13 cellular contexts compared by ENCODE assay signal in genomic region chr1:184379111-184379752, GRCh38. TPM values are rescaled to one million over a fixed set of nuclear protein-coding genes. Genes with fewer than 3 reads are reported as not detected.
DNase-seq lines count a peak whose midpoint lies in the region; ATAC-seq, FAIRE-seq and TF ChIP-seq lines count a peak whose summit lies in the region.
"Had no signal": no experiment of that assay in that cellular context is flagged by ENCODE, and none has a peak within 500 bp of the region (broad histone marks: within the 10 kb centered on the region; RNA-seq: fewer than 3 reads in every experiment).

No MANE protein-coding gene starts in this region.

- H3K4me3 ChIP-seq in K562: no peak overlapping the region
- no peak overlapping the region for H3K4me3 ChIP-seq in smooth muscle cell
- H3K4me3 ChIP-seq: coronary artery, upper lobe of left lung had no signal

- no peak overlapping the region for H2AFZ ChIP-seq in K562 (ENCODE audit: low read depth, low read length)
- H2AFZ ChIP-seq in smooth muscle cell (ENCODE audit: low read depth): no peak overlapping the region

- CTCF ChIA-PET in K562 (lab: Yijun Ruan, JAX; ENCODE audit: low intra/inter-chr PET ratio): no interaction called here

- no peak overlapping the region for H3K4me3 Mint-ChIP-seq in stimulated activated naive CD8-positive, alpha-beta T cell treated with anti-CD3 and anti-CD28 coated beads, Interleukin-15, amount 100 ng/mL, for 72 hours
- H3K4me3 Mint-ChIP-seq: activated CD4-positive, alpha-beta memory T cell treated with anti-CD3 and anti-CD28 coated beads, Interleukin-2, amount 10 ng/mL, durations not matched to agents 7 days and 5 days; activated naive CD4-positive, alpha-beta T cell treated with anti-CD3 and anti-CD28 coated beads for 36 hours had no signal

- no peak for TF ChIP-seq RAD21 in K562 (CRISPR knock-in tag; conservative IDR thresholded peaks at IDR 0.05 in 1 of 2, IDR thresholded peaks at IDR 0.05 in 1 of 2)

- H3K4me1 ChIP-seq in K562 (replicated peaks in 1 of 2; ENCODE audit: control insufficient read depth in 2 of 2, insufficient read depth in 2 of 2, low read length in 2 of 2) (no peaks in the 10 kb centered on the region), smooth muscle cell (ENCODE audit: low read depth) (peaks cover 3% of the 10 kb centered on the region)

- no peak overlapping the region for H3K27ac ChIP-seq in K562 (ENCODE audit: extremely low read depth, low read depth, low read length)
- H3K27ac ChIP-seq in smooth muscle cell (ENCODE audit: low read depth): no peak overlapping the region
- H3K27ac ChIP-seq: coronary artery, upper lobe of left lung had no signal

- no peaks in the 10 kb centered on the region for H3K36me3 ChIP-seq in K562 (ENCODE audit: control insufficient read depth, insufficient read depth, low read length)
- no peaks in the 10 kb centered on the region for H3K36me3 ChIP-seq in smooth muscle cell (ENCODE audit: low read depth)
- H3K36me3 ChIP-seq: upper lobe of left lung had no signal

- intact Hi-C loops in K562 (cut with micrococcal nuclease): loop anchor here (10.0 kb wide), 1 partner anchor 286 kb away; no protein-coding TSS in a partner anchor

- H3K27me3 Mint-ChIP-seq in stimulated activated naive CD8-positive, alpha-beta T cell treated with anti-CD3 and anti-CD28 coated beads, Interleukin-15, amount 100 ng/mL, for 72 hours: peaks cover 55% of the 10 kb centered on the region

- no peak overlapping the region for H3K27ac Mint-ChIP-seq in stimulated activated naive CD8-positive, alpha-beta T cell treated with anti-CD3 and anti-CD28 coated beads, Interleukin-15, amount 100 ng/mL, for 72 hours
- H3K27ac Mint-ChIP-seq: activated CD4-positive, alpha-beta memory T cell treated with anti-CD3 and anti-CD28 coated beads, Interleukin-2, amount 10 ng/mL, durations not matched to agents 7 days and 5 days; activated naive CD4-positive, alpha-beta T cell treated with anti-CD3 and anti-CD28 coated beads for 36 hours had no signal

- 1% methylated on average over 6 of the region's 6 CpGs for WGBS in K562 (ENCODE audit: insufficient coverage, low coverage, missing lambda C conversion rate)
- 61% methylated on average over 6 of the region's 6 CpGs for WGBS in smooth muscle cell (ENCODE audit: low lambda C conversion rate)

- no peak for TF ChIP-seq EP300 in K562 (IDR thresholded peaks at IDR 0.05; ENCODE audit: low read length)

- H3K4me1 Mint-ChIP-seq in stimulated activated naive CD8-positive, alpha-beta T cell treated with anti-CD3 and anti-CD28 coated beads, Interleukin-15, amount 100 ng/mL, for 72 hours: no peaks in the 10 kb centered on the region

- H3F3A ChIP-seq in smooth muscle cell (ENCODE audit: low read depth): no peaks in the 10 kb centered on the region

- H3K9me3 Mint-ChIP-seq in stimulated activated naive CD8-positive, alpha-beta T cell treated with anti-CD3 and anti-CD28 coated beads, Interleukin-15, amount 100 ng/mL, for 72 hours: no peaks in the 10 kb centered on the region
- H3K9me3 Mint-ChIP-seq: activated CD4-positive, alpha-beta memory T cell treated with anti-CD3 and anti-CD28 coated beads, Interleukin-2, amount 10 ng/mL, durations not matched to agents 7 days and 5 days; activated naive CD4-positive, alpha-beta T cell treated with anti-CD3 and anti-CD28 coated beads for 36 hours had no signal

- no peaks in the 10 kb centered on the region for H3K79me2 ChIP-seq in K562 (ENCODE audit: control insufficient read depth, insufficient read depth, low read length)
- no peaks in the 10 kb centered on the region for H3K79me2 ChIP-seq in smooth muscle cell (ENCODE audit: low read depth)

- FAIRE-seq in K562 (lab: Jason Lieb, UNC): no peak

- TF ChIP-seq POLR2A in K562 (conservative IDR thresholded peaks at IDR 0.05): no peak

- H3K4me2 ChIP-seq in K562 (ENCODE audit: insufficient read depth, low read length): no peak overlapping the region
- H3K4me2 ChIP-seq in smooth muscle cell: no peak overlapping the region

- peak; percentile 51; the same call in 2 of the 3 replicates for ATAC-seq in K562
- no peak for ATAC-seq in stimulated activated naive CD8-positive, alpha-beta T cell treated with anti-CD3 and anti-CD28 coated beads, Interleukin-15, amount 100 ng/mL, for 72 hours

- H3K9me3 ChIP-seq in K562 (replicated peaks; ENCODE audit: control insufficient read depth, insufficient read depth, low read depth, low read length): no peaks in the 10 kb centered on the region
- H3K9me3 ChIP-seq in smooth muscle cell (replicated peaks; ENCODE audit: low read depth): no peaks in the 10 kb centered on the region
- H3K9me3 ChIP-seq: upper lobe of left lung had no signal

- no peaks in the 10 kb centered on the region for H3K9me1 ChIP-seq in K562 (ENCODE audit: control insufficient read depth, insufficient read depth, low read length)

- H3K9ac ChIP-seq in K562 (ENCODE audit: insufficient read depth in 1 of 2, low read depth in 2 of 2, low read length in 2 of 2): no peak overlapping the region
- no peak overlapping the region for H3K9ac ChIP-seq in smooth muscle cell (ENCODE audit: low read depth)

- H3K27me3 ChIP-seq in K562 (ENCODE audit: control insufficient read depth in 2 of 2, insufficient read depth in 2 of 2, low read length in 2 of 2) (peaks cover 0 to 8% of the 10 kb centered on the region in 2 experiments; a peak in 3 of 5 replicates), smooth muscle cell (ENCODE audit: low read depth) (no peaks in the 10 kb centered on the region)
- H3K27me3 ChIP-seq: upper lobe of left lung had no signal

- POLR2A ChIA-PET in K562 (lab: Yijun Ruan, JAX): interaction anchor here (0.6 to 1.0 kb wide), 2 partner anchors 16 to 292 kb away, joined by 3 to 5 read pairs; no protein-coding TSS in a partner anchor

- in situ Hi-C loops in K562 (cut with MboI): no loop called here

- BruUV-seq in K562 (replicated peaks; lab: Mats Ljungman, UMichigan): no TSS peak

- DNase-seq in ELR (ENCODE audit: low read depth) (peak; percentile 19), NCI-H1092 treated with DMSO at 0.1 percent for 48 hours (lab: John Stamatoyannopoulos, UW) (peak; percentile 39), K562 (ENCODE audit: extremely low read depth in 1 of 4, low spot score in 3 of 4) (peak in 1 of 4 experiments; percentile 7), left kidney (ENCODE audit: low read depth, low spot score) (peak; percentile 60), AML-193 (lab: John Stamatoyannopoulos, UW) (no peak), smooth muscle cell (lab: John Stamatoyannopoulos, UW; ENCODE audit: unreplicated experiment) (no peak), NCI-H1694 (lab: John Stamatoyannopoulos, UW) (no peak)
- no peak for DNase-seq in stimulated activated naive CD8-positive, alpha-beta T cell treated with anti-CD3 and anti-CD28 coated beads, Interleukin-15, amount 100 ng/mL, for 72 hours
- DNase-seq: activated CD4-positive, alpha-beta memory T cell treated with anti-CD3 and anti-CD28 coated beads, Interleukin-2, amount 10 ng/mL, durations not matched to agents 7 days and 5 days; activated naive CD4-positive, alpha-beta T cell treated with anti-CD3 and anti-CD28 coated beads for 36 hours; NCI-H2107; upper lobe of left lung had no signal

- H4K20me1 ChIP-seq in K562 (replicated peaks; ENCODE audit: control insufficient read depth, insufficient read depth, low read length) (no peaks in the 10 kb centered on the region), smooth muscle cell (ENCODE audit: low read depth) (no peaks in the 10 kb centered on the region)

- TF ChIP-seq CTCF in K562 (IDR thresholded peaks at IDR 0.05 in 2 of 3, conservative IDR thresholded peaks at IDR 0.05 in 1 of 3; ENCODE audit: insufficient read depth in 2 of 3, low read depth in 1 of 3, low read length in 3 of 3) (no peak), smooth muscle cell (IDR thresholded peaks at IDR 0.05; ENCODE audit: borderline replicate concordance, insufficient read depth, poor library complexity, severe bottlenecking) (no peak)

TF ChIP-seq in K562, 482 proteins besides CTCF, POLR2A, EP300 and RAD21 (continues in another document):
- TF ChIP-seq GATA2 (CRISPR knock-in tag; IDR thresholded peaks at IDR 0.05): no peak
- TF ChIP-seq RBM22 (IDR thresholded peaks at IDR 0.05; ENCODE audit: low read depth, low read length, poor library complexity, severe bottlenecking): no peak
- no peak for TF ChIP-seq STAT5A (IDR thresholded peaks at IDR 0.05; ENCODE audit: borderline replicate concordance, low read length)
- no peak for TF ChIP-seq KDM5B (IDR thresholded peaks at IDR 0.05; ENCODE audit: insufficient replicate concordance, low read depth, low read length)
- TF ChIP-seq YBX1 (IDR thresholded peaks at IDR 0.05): no peak
- TF ChIP-seq ZBTB17 (CRISPR knock-in tag; IDR thresholded peaks at IDR 0.05): no peak
- TF ChIP-seq POLR2G (IDR thresholded peaks at IDR 0.05; ENCODE audit: low read depth, low read length): no peak
- TF ChIP-seq PYGO2 (tag; IDR thresholded peaks at IDR 0.05): no peak

RNA-seq across cellular contexts. Expression of gene C1orf21, which starts 7.6 kb away (rescaled TPM):
- total RNA-seq in K562 (2011; cell fraction: chromatin; rRNA removed; ENCODE audit: low replicate concordance): not detected in 2 replicates
- not detected in 2 replicates for total RNA-seq in K562 (2011; cell fraction: nucleolus; rRNA removed)
- not detected in 2 replicates for total RNA-seq in K562 (2011; cell fraction: nucleoplasm; rRNA removed)
- total RNA-seq in K562 (2014; rRNA removed) (under 0.01 and 0.04 TPM in 2 replicates), K562 (2014; rRNA removed; fragmentation: Illumina TruSeq; extraction: Trizol) (0.04 and 0.06 TPM in 2 replicates), K562 (2015; rRNA removed; fragmentation: Illumina TruSeq; extraction: Trizol) (0.07 and 0.11 TPM in 2 replicates), K562 (2021) (0.07 and 0.25 TPM in 2 replicates), smooth muscle cell (39.4 and 76.8 TPM in 2 replicates)
- polyA plus RNA-seq in K562 (2011; rRNA removed) (0.04 and 0.31 TPM in 2 replicates), K562 (2014; fragmentation: Illumina TruSeq; extraction: Trizol) (0.28 TPM in 1 of 2 replicates, not detected in the other), K562 (2014; fragmentation: Nextera tagmentation; extraction: Ambion mirVana) (under 1 TPM; 0.14 to 0.15 TPM), K562 (2014; rRNA removed) (0.01 TPM in 1 of 2 replicates, not detected in the other), smooth muscle cell (24.2 and 31.4 TPM in 2 replicates)
- 0.04 and 0.09 TPM in 2 replicates for polyA plus RNA-seq in K562 (2011; cell fraction: cytosol; rRNA removed)
- 0.03 and 0.07 TPM in 2 replicates for polyA plus RNA-seq in K562 (2011; cell fraction: nucleus; rRNA removed)
- 0.30 and 0.84 TPM in 2 replicates for polyA plus RNA-seq in K562 (2012)
- 0.18 TPM in 1 of 2 replicates, not detected in the other for polyA minus RNA-seq in K562 (2011; rRNA and poly(A)+ RNA removed)
- polyA minus RNA-seq in K562 (2011; cell fraction: cytosol; rRNA and poly(A)+ RNA removed): not detected in 2 replicates
- polyA minus RNA-seq in K562 (2011; cell fraction: nucleus; rRNA and poly(A)+ RNA removed): not detected in 2 replicates

Comparison
In these comparisons a context has a peak if more than half of its experiments do, and no peak if none do; other contexts are left out.
1. DNase-seq: peak in ELR (single experiment), NCI-H1092 treated with DMSO at 0.1 percent for 48 hours (single experiment) and left kidney (single experiment); none in stimulated activated naive CD8-positive, alpha-beta T cell treated with anti-CD3 and anti-CD28 coated beads, Interleukin-15, amount 100 ng/mL, for 72 hours (0 of 2), AML-193 (0 of 2), smooth muscle cell (single experiment) and NCI-H1694 (single experiment).
2. RNA of gene C1orf21, which starts 7.6 kb away (total RNA-seq): 39.4 to 76.8 TPM in smooth muscle cell; under 0.01 to 0.25 TPM in K562; every median in the first group is over 10 times any median in the second.